1 cellular context compared by ENCODE assay signal in genomic region chr17:44199553-44200477, GRCh38.
A peak's percentile ranks its signal among the peaks of the same experiment; 100 is the strongest.
TF ChIP-seq lines count a peak whose summit lies in the region.

Gene ATXN7L3, minus strand, starts transcription at chr17:44199884. Its CDS starts 1,814 bp downstream, at chr17:44198070.

TF ChIP-seq in K562, 482 proteins besides CTCF, POLR2A, EP300 and RAD21 (continued from another document and continues in another):
- TF ChIP-seq ZNF398 (CRISPR knock-in tag; IDR thresholded peaks at IDR 0.05): no peak
- no peak for TF ChIP-seq FOXA1 (IDR thresholded peaks at IDR 0.05; ENCODE audit: borderline replicate concordance)
- no peak for TF ChIP-seq MAFG (tag; conservative IDR thresholded peaks at IDR 0.05)
- TF ChIP-seq FUS (optimal IDR thresholded peaks at IDR 0.05; ENCODE audit: low read depth, low read length): no peak
- TF ChIP-seq MBD2 (IDR thresholded peaks at IDR 0.05; ENCODE audit: borderline replicate concordance, low read depth): peak; percentile 90
- TF ChIP-seq THRAP3 (IDR thresholded peaks at IDR 0.05; ENCODE audit: borderline replicate concordance): no peak
- no peak for TF ChIP-seq TEAD4 (IDR thresholded peaks at IDR 0.05; ENCODE audit: low read length)
- TF ChIP-seq TEAD4 (CRISPR knock-in tag; IDR thresholded peaks at IDR 0.05; ENCODE audit: borderline replicate concordance): no peak
- TF ChIP-seq NR2C2 (CRISPR knock-in tag; IDR thresholded peaks at IDR 0.05): no peak
- TF ChIP-seq NR2C2 (tag; IDR thresholded peaks at IDR 0.05): peak; percentile 65
- peak; percentile 52 to 72; a peak in 3 of 4 replicates for TF ChIP-seq MNT (conservative IDR thresholded peaks at IDR 0.05)
- TF ChIP-seq THAP7 (CRISPR knock-in tag; IDR thresholded peaks at IDR 0.05): no peak
- TF ChIP-seq ZMIZ1 (IDR thresholded peaks at IDR 0.05; ENCODE audit: low read depth in 2 of 2, low read length in 2 of 2): 0 out of 4 replicates have a peak, but pooled peaks of 1 of the 2 experiments have one; percentile 38
- no peak for TF ChIP-seq NCOR1 (IDR thresholded peaks at IDR 0.05)
- no peak for TF ChIP-seq RERE (CRISPR knock-in tag; IDR thresholded peaks at IDR 0.05; ENCODE audit: borderline replicate concordance)
- no peak for TF ChIP-seq ZNF561 (CRISPR knock-in tag; conservative IDR thresholded peaks at IDR 0.05)
- peak; percentile 96 for TF ChIP-seq VEZF1 (CRISPR knock-in tag; IDR thresholded peaks at IDR 0.05)
- no peak for TF ChIP-seq CHD1 (IDR thresholded peaks at IDR 0.05; ENCODE audit: low read length)
- no peak for TF ChIP-seq U2AF1 (optimal IDR thresholded peaks at IDR 0.05; ENCODE audit: low read depth, low read length)
- no peak for TF ChIP-seq ZNF444 (CRISPR knock-in tag; IDR thresholded peaks at IDR 0.05)
- TF ChIP-seq HDAC6 (IDR thresholded peaks at IDR 0.05; ENCODE audit: low read depth, low read length): no peak
- no peak for TF ChIP-seq MTA3 (IDR thresholded peaks at IDR 0.05; ENCODE audit: borderline replicate concordance)
- no peak for TF ChIP-seq ZNF511 (CRISPR knock-in tag; IDR thresholded peaks at IDR 0.05)
- TF ChIP-seq BRD9 (IDR thresholded peaks at IDR 0.05; ENCODE audit: low read depth, partially characterized antibody): no peak
- TF ChIP-seq ZNF12 (CRISPR knock-in tag; IDR thresholded peaks at IDR 0.05): no peak
- no peak for TF ChIP-seq LARP7 (IDR thresholded peaks at IDR 0.05)
- no peak for TF ChIP-seq FIP1L1 (IDR thresholded peaks at IDR 0.05; ENCODE audit: low read depth, low read length, poor library complexity, severe bottlenecking)
- peak; percentile 73 to 76 for TF ChIP-seq NRF1 (conservative IDR thresholded peaks at IDR 0.05 in 1 of 2, IDR thresholded peaks at IDR 0.05 in 1 of 2)
- TF ChIP-seq ZBTB9 (CRISPR knock-in tag; IDR thresholded peaks at IDR 0.05): no peak
- TF ChIP-seq TCF3 (CRISPR knock-in tag; IDR thresholded peaks at IDR 0.05): no peak
- peak; percentile 87 for TF ChIP-seq FOS (IDR thresholded peaks at IDR 0.05; ENCODE audit: extremely low read depth, insufficient read length)
- TF ChIP-seq DLX4 (CRISPR knock-in tag; IDR thresholded peaks at IDR 0.05): no peak
- TF ChIP-seq YY1 (IDR thresholded peaks at IDR 0.05; ENCODE audit: borderline replicate concordance in 1 of 3, control insufficient read depth in 1 of 3, extremely low read depth in 1 of 3, insufficient read depth in 3 of 3, insufficient read length in 1 of 3, insufficient replicate concordance in 2 of 3, low read depth in 1 of 3, low read length in 2 of 3): peak in 2 of 3 experiments; percentile 22 to 58
- no peak for TF ChIP-seq CAMTA2 (CRISPR knock-in tag; conservative IDR thresholded peaks at IDR 0.05)
- TF ChIP-seq EGR1 (conservative IDR thresholded peaks at IDR 0.05): peak; percentile 74
- no peak for TF ChIP-seq SFPQ (IDR thresholded peaks at IDR 0.05; ENCODE audit: low read depth, low read length)
- TF ChIP-seq SP1 (CRISPR knock-in tag; IDR thresholded peaks at IDR 0.05): peak; percentile 58; the same call in 1 of the 2 replicates
- TF ChIP-seq HDAC1 (IDR thresholded peaks at IDR 0.05): 0 out of 4 replicates have a peak, but pooled peaks of 1 of the 2 experiments have one; percentile 7
- TF ChIP-seq POLR2G (IDR thresholded peaks at IDR 0.05; ENCODE audit: low read depth, low read length): peak; percentile 77
